In the genomic region with DNA sequence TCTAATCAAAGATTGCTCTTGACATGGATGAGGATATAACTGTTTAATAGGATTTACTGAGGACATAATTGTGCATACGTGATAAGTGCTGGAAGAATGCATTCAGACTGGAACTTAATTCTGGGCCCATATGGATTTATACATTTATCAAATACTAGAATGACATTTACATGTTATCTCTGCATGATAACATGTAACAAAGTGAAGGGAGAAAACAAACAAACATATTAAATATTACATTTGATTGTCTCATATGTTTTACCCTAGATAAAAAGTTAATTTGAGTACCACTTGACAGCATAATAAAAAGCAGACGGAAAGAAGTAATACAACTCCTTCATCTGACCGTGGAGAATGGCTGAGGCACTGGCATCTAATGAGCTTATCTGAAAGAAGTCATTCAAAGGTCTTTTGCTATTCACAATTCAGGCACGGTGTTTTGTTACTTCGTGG, we compare ENCODE assay signal across 20 cellular contexts.
"Had no signal": no experiment of that assay in that cellular context is flagged by ENCODE, and none has a peak within 500 bp of the region (broad histone marks: within the 10 kb centered on the region; RNA-seq: fewer than 3 reads in every experiment).

No MANE protein-coding gene starts in this region.

- H3K27me3 Mint-ChIP-seq: naive thymus-derived CD4-positive, alpha-beta T cell; type B pancreatic cell had no signal

- H3K4me3 Mint-ChIP-seq: naive thymus-derived CD4-positive, alpha-beta T cell; neural crest cell; type B pancreatic cell had no signal

- DNase-seq: effector CD8-positive, alpha-beta T cell; heart right ventricle; hypothalamus; kidney glomerular epithelial cell; naive thymus-derived CD4-positive, alpha-beta T cell; nucleus accumbens; ovary; right cardiac atrium; small intestine; stimulated activated CD4-positive, alpha-beta T cell treated with anti-CD3 and anti-CD28 coated beads, Interleukin-12 subunit alpha, Interleukin-12 subunit beta, amount 100 ng/mL, for 4 hours; stimulated activated CD4-positive, alpha-beta T cell treated with anti-CD3 and anti-CD28 coated beads, Interleukin-4, amount 100 ng/mL, for 1 hour; stimulated activated CD8-positive, alpha-beta memory T cell treated with anti-CD3 and anti-CD28 coated beads, Interleukin-4, amount 100 ng/mL, for 48 hours; stimulated activated naive CD8-positive, alpha-beta T cell treated with anti-CD3 and anti-CD28 coated beads, Interleukin-15, Interleukin-2, amounts not matched to agents 100 U/mL and 50 U/mL, for 24 hours; thyroid gland had no signal

- H3K4me1 ChIP-seq: suprapubic skin, thyroid gland had no signal

- H3K9me3 ChIP-seq: heart right ventricle, ovary, suprapubic skin, thyroid gland had no signal

- H3K27ac ChIP-seq: coronary artery, heart right ventricle, ovary, suprapubic skin, thyroid gland had no signal

- H3K9me3 Mint-ChIP-seq: naive thymus-derived CD4-positive, alpha-beta T cell; neural crest cell; stimulated activated effector memory CD8-positive, alpha-beta T cell treated with anti-CD3 and anti-CD28 coated beads, Interleukin-12 subunit alpha, Interleukin-12 subunit beta, amount 100 ng/mL, for 72 hours; type B pancreatic cell had no signal

- H3K36me3 ChIP-seq: ovary, thyroid gland had no signal

- H3K4me3 ChIP-seq: coronary artery, heart right ventricle, ovary, suprapubic skin, thyroid gland had no signal

- H3K27me3 ChIP-seq: heart right ventricle, ovary, suprapubic skin, thyroid gland had no signal

- H3K27ac Mint-ChIP-seq: naive thymus-derived CD4-positive, alpha-beta T cell; type B pancreatic cell had no signal

- ATAC-seq: esophagus mucosa; heart right ventricle; naive thymus-derived CD4-positive, alpha-beta T cell; right cardiac atrium had no signal

- H3K36me3 Mint-ChIP-seq: stimulated activated effector memory CD8-positive, alpha-beta T cell treated with anti-CD3 and anti-CD28 coated beads, Interleukin-12 subunit alpha, Interleukin-12 subunit beta, amount 100 ng/mL, for 72 hours; type B pancreatic cell had no signal
